8 cellular contexts compared by ENCODE assay signal in genomic region chr16:68093816-68094613, GRCh38. TPM values are rescaled to one million over a fixed set of nuclear protein-coding genes. Genes with fewer than 3 reads are reported as not detected.
DNase-seq lines count a peak whose midpoint lies in the region; ATAC-seq, FAIRE-seq and TF ChIP-seq lines count a peak whose summit lies in the region.

No MANE protein-coding gene starts in this region.

- H3K36me3 Mint-ChIP-seq in activated naive CD8-positive, alpha-beta T cell treated with anti-CD3 and anti-CD28 coated beads, Interleukin-2, amount 50 U/mL, for 24 hours (ENCODE audit: low read depth): peaks cover 6% of the 10 kb centered on the region

- TF ChIP-seq CTCF in kidney (IDR thresholded peaks at IDR 0.05; ENCODE audit: borderline replicate concordance, extremely low read depth, insufficient read depth): peak; percentile 41

- H3K4me1 ChIP-seq in BLaER1 treated with 17β-estradiol and CSF1 and Interleukin-3, amounts not matched to agents 10 nM and 100 nM: peaks cover 44 to 86% (median 51%) of the 10 kb centered on the region in 10 experiments
- peaks cover 4 to 19% of the 10 kb centered on the region in 2 donors for H3K4me1 ChIP-seq in kidney (ENCODE audit: control insufficient read depth in 1 of 2, insufficient read depth in 1 of 2, low read depth in 1 of 2, low read length in 2 of 2)

- ATAC-seq in activated naive CD8-positive, alpha-beta T cell treated with anti-CD3 and anti-CD28 coated beads, Interleukin-2, amount 50 U/mL, for 24 hours: peak; percentile 95

- H3K27me3 ChIP-seq in BLaER1 treated with 17β-estradiol and CSF1 and Interleukin-3, amounts not matched to agents 10 nM and 100 nM: no peaks in the 10 kb centered on the region

- no peak for FAIRE-seq in kidney (lab: Jason Lieb, UNC)

- peak overlapping the region; percentile 93 for H3K27ac Mint-ChIP-seq in activated naive CD8-positive, alpha-beta T cell treated with anti-CD3 and anti-CD28 coated beads, Interleukin-2, amount 50 U/mL, for 24 hours

- peaks cover 6 to 12% (median 9%) of the 10 kb centered on the region in 11 experiments; a peak in 18 of 22 replicates for H3K36me3 ChIP-seq in BLaER1 treated with 17β-estradiol and CSF1 and Interleukin-3, amounts not matched to agents 10 nM and 100 nM
- no peaks in the 10 kb centered on the region for H3K36me3 ChIP-seq in kidney (ENCODE audit: control insufficient read depth in 1 of 2, insufficient read depth in 2 of 2, low read length in 2 of 2)

- intact Hi-C loops in kidney (cut with DNase I): loop anchor here (10.0 kb wide), 1 partner anchor 121 kb away; no protein-coding TSS in a partner anchor

- no peaks in the 10 kb centered on the region for H3K9me3 Mint-ChIP-seq in activated naive CD8-positive, alpha-beta T cell treated with anti-CD3 and anti-CD28 coated beads, Interleukin-2, amount 50 U/mL, for 24 hours

- H3K4me3 Mint-ChIP-seq in activated naive CD8-positive, alpha-beta T cell treated with anti-CD3 and anti-CD28 coated beads, Interleukin-2, amount 50 U/mL, for 24 hours: peak overlapping the region; percentile 26

- H3K4me2 ChIP-seq in BLaER1 treated with 17β-estradiol and CSF1 and Interleukin-3, amounts not matched to agents 10 nM and 100 nM: peak overlapping the region in 9 of 11 experiments; percentile 9 to 91 (median 36); a peak in 12 of 22 replicates

- no peak overlapping the region for H3K27ac ChIP-seq in BLaER1 treated with 17β-estradiol and CSF1 and Interleukin-3, amounts not matched to agents 10 nM and 100 nM
- H3K27ac ChIP-seq in kidney (ENCODE audit: low read depth in 2 of 2, low read length in 2 of 2): no peak overlapping the region

- DNase-seq in HS-5 (ENCODE audit: low read depth) (peak; percentile 36), kidney (no peak), NCI-H1436 (lab: John Stamatoyannopoulos, UW) (no peak), COR-L47 (lab: John Stamatoyannopoulos, UW) (no peak), CD1c-positive myeloid dendritic cell (ENCODE audit: extremely low spot score) (no peak), NCI-H1417 (lab: John Stamatoyannopoulos, UW) (no peak)
- no peak for DNase-seq in activated naive CD8-positive, alpha-beta T cell treated with anti-CD3 and anti-CD28 coated beads, Interleukin-2, amount 50 U/mL, for 24 hours

- no peak overlapping the region for H3K4me3 ChIP-seq in BLaER1 treated with 17β-estradiol and CSF1 and Interleukin-3, amounts not matched to agents 10 nM and 100 nM
- H3K4me3 ChIP-seq in kidney (ENCODE audit: low read length in 2 of 2): no peak overlapping the region

- no peak overlapping the region for H3K9ac ChIP-seq in BLaER1 treated with 17β-estradiol and CSF1 and Interleukin-3, amounts not matched to agents 10 nM and 100 nM
- no peak overlapping the region for H3K9ac ChIP-seq in kidney (ENCODE audit: low read length in 2 of 2)

- H3K27me3 Mint-ChIP-seq in activated naive CD8-positive, alpha-beta T cell treated with anti-CD3 and anti-CD28 coated beads, Interleukin-2, amount 50 U/mL, for 24 hours: no peaks in the 10 kb centered on the region

- H4K20me1 ChIP-seq in BLaER1 treated with 17β-estradiol and CSF1 and Interleukin-3, amounts not matched to agents 10 nM and 100 nM: peaks cover 69 to 100% (median 98%) of the 10 kb centered on the region in 11 experiments

- H3K9me3 ChIP-seq in BLaER1 treated with 17β-estradiol and CSF1 and Interleukin-3, amounts not matched to agents 10 nM and 100 nM (replicated peaks in 1 of 11): no peaks in the 10 kb centered on the region
- H3K9me3 ChIP-seq in kidney (ENCODE audit: control insufficient read depth in 1 of 2, low read length in 2 of 2): no peaks in the 10 kb centered on the region

- H3K4me1 Mint-ChIP-seq in activated naive CD8-positive, alpha-beta T cell treated with anti-CD3 and anti-CD28 coated beads, Interleukin-2, amount 50 U/mL, for 24 hours: peaks cover 89% of the 10 kb centered on the region

RNA-seq across cellular contexts. Expression of gene NFATC3, which starts 8.8 kb away (rescaled TPM):
- total RNA-seq in kidney: 37.7 TPM
- 15.0 TPM for polyA plus RNA-seq in kidney (ENCODE audit: insufficient read depth, low read depth, low replicate concordance)
